ENCODE assay signal across 30 cellular contexts in the genomic region with DNA sequence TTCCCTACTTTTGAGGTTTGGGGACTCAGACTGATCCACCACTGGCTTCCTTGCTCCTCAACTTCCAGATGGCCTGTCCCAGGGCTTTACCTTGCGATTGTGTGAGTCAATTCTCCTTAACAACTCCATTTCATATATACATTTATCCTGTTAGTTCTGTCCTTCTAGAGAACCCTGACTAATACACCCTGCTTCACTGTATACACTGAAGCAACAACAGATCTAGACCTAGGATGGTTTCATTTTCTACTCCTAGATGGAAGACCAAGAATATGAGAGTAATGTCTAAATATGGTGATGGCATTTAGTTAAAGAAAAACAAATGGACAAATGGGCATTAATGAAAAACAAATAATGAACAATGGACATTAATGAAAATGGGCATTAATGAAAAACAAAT.
"Had no signal": no experiment of that assay in that cellular context is flagged by ENCODE, and none has a peak within 500 bp of the region (broad histone marks: within the 10 kb centered on the region; RNA-seq: fewer than 3 reads in every experiment).

No MANE protein-coding gene starts in this region.

- H3K9ac ChIP-seq: SK-N-SH had no signal

- H3K27ac ChIP-seq: Peyer's patch, SJSA1 had no signal

- DNase-seq: Karpas-422, NCI-H1048, NCI-H1092 treated with DMSO at 0.1 percent for 48 hours, NCI-H1105 treated with DMSO at 0.1 percent for 48 hours, NCI-H1417, NCI-H1436, NCI-H146, NCI-H1694, NCI-H187, NCI-H1930, NCI-H2029 treated with DMSO at 0.1 percent for 48 hours, NCI-H2081 treated with DMSO at 0.1 percent for 48 hours, NCI-H2107, NCI-H2171, NCI-H226, NCI-H446 treated with DMSO at 0.1 percent for 48 hours, NCI-H510A, NCI-H524, NCI-H526, NCI-H69, NCI-H748 treated with DMSO at 0.1 percent for 48 hours, PC-3, Peyer's patch, Right ventricle myocardium superior, RPMI8226, SHP77 treated with DMSO at 0.1 percent for 48 hours, SK-N-SH, SW 1271, T-helper 1 cell had no signal

- ATAC-seq: PC-3 had no signal

- H3K4me1 ChIP-seq: Peyer's patch, SJSA1 had no signal

- H3K27me3 ChIP-seq: Peyer's patch, SJSA1 had no signal

- H3K4me2 ChIP-seq: SK-N-SH had no signal

- H3K4me3 ChIP-seq: Peyer's patch, SJSA1 had no signal

- H3K9me3 ChIP-seq: Peyer's patch, SJSA1, SK-N-SH had no signal

- H3K36me3 ChIP-seq: Peyer's patch, SJSA1 had no signal
